29 cellular contexts compared by ENCODE assay signal in the genomic region with DNA sequence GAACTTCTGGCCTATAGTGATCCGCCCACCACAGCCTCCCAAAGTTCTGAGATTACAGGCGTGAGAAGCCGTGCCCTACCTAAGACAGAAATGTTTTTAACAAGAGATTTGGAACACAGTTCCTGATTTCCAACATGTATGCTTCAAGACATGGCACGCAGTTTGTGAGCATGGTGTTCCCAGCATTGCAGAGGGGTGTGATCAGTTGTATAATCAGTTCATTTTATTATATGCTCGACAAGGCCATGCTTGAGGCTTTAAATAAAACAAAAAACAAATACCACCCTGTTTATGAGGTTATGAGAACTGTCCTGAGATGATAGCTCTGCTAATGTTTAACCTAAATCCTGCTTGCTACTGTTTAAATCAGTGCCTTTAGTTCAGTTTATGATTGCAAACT.
"Had no signal": no experiment of that assay in that cellular context is flagged by ENCODE, and none has a peak within 500 bp of the region (broad histone marks: within the 10 kb centered on the region; RNA-seq: fewer than 3 reads in every experiment).

No MANE protein-coding gene starts in this region.

- H3K36me3 ChIP-seq: breast epithelium, ovary had no signal

- H3K4me1 Mint-ChIP-seq: nephron progenitor cell had no signal

- H3K27ac ChIP-seq: breast epithelium, left lung, ovary, sigmoid colon, stomach had no signal

- H3K27me3 ChIP-seq: breast epithelium, left lung, ovary, sigmoid colon, stomach, thyroid gland had no signal

- H3K4me1 ChIP-seq: breast epithelium, left lung, sigmoid colon, stomach had no signal

- DNase-seq: activated CD4-positive, alpha-beta T cell treated with anti-CD3 and anti-CD28 coated beads for 1 hour; activated CD8-positive, alpha-beta memory T cell treated with anti-CD3 and anti-CD28 coated beads, Interleukin-2, amount 10 ng/mL, durations not matched to agents 7 days and 5 days; activated CD8-positive, alpha-beta T cell treated with anti-CD3 and anti-CD28 coated beads, Interleukin-2, amount 10 ng/mL, durations not matched to agents 7 days and 5 days; activated gamma-delta T cell; activated naive CD4-positive, alpha-beta T cell treated with anti-CD3 and anti-CD28 coated beads, Interleukin-2, amount 50 U/mL, for 16 hours; central memory CD4-positive, alpha-beta T cell; dermis blood vessel endothelial cell; effector CD8-positive, alpha-beta T cell; kidney glomerular epithelial cell; left lung; mesendoderm; naive B cell; nephron progenitor cell; ovary; retina; sigmoid colon; stimulated activated CD4-positive, alpha-beta T cell treated with anti-CD3 and anti-CD28 coated beads, Interleukin-1b, Interleukin-23, amount 100 ng/mL, for 48 hours; stimulated activated CD4-positive, alpha-beta T cell treated with anti-CD3 and anti-CD28 coated beads, Interleukin-4, amount 100 ng/mL, for 4 hours; stimulated activated CD8-positive, alpha-beta memory T cell treated with anti-CD3 and anti-CD28 coated beads, Interleukin-4, amount 100 ng/mL, for 48 hours; stimulated activated naive B cell treated with anti-CD40 and anti-IgM and Interleukin-4, amounts not matched to agents 10 μg/mL and 1 μg/mL and 100 μg/mL, for 72 hours; stomach; T-helper 2 cell; thyroid gland had no signal

- H3K4me3 Mint-ChIP-seq: activated CD8-positive, alpha-beta memory T cell treated with anti-CD3 and anti-CD28 coated beads, Interleukin-2, amount 10 ng/mL, durations not matched to agents 7 days and 5 days; activated CD8-positive, alpha-beta T cell treated with anti-CD3 and anti-CD28 coated beads, Interleukin-2, amount 10 ng/mL, durations not matched to agents 7 days and 5 days; naive B cell; nephron progenitor cell; stimulated activated naive B cell treated with anti-CD40 and anti-IgM and Interleukin-4, amounts not matched to agents 10 μg/mL and 1 μg/mL and 100 μg/mL, for 72 hours; WTC11 had no signal

- H3K9me3 ChIP-seq: breast epithelium, left lung, ovary, sigmoid colon, stomach, thyroid gland had no signal

- H3K27ac Mint-ChIP-seq: activated CD8-positive, alpha-beta T cell treated with anti-CD3 and anti-CD28 coated beads, Interleukin-2, amount 10 ng/mL, durations not matched to agents 7 days and 5 days; WTC11 had no signal

- FAIRE-seq: frontal cortex had no signal

- H3K4me3 ChIP-seq: breast epithelium, left lung, lung, ovary, sigmoid colon, smooth muscle cell, stomach, thyroid gland had no signal

- H3K9me3 Mint-ChIP-seq: naive B cell; nephron progenitor cell; stimulated activated naive B cell treated with anti-CD40 and anti-IgM and Interleukin-4, amounts not matched to agents 10 μg/mL and 1 μg/mL and 100 μg/mL, for 72 hours; WTC11 had no signal

- ATAC-seq: activated CD8-positive, alpha-beta memory T cell treated with anti-CD3 and anti-CD28 coated beads, Interleukin-2, amount 10 ng/mL, durations not matched to agents 7 days and 5 days; activated CD8-positive, alpha-beta T cell treated with anti-CD3 and anti-CD28 coated beads, Interleukin-2, amount 10 ng/mL, durations not matched to agents 7 days and 5 days; left lung; stimulated activated naive B cell treated with anti-CD40 and anti-IgM and Interleukin-4, amounts not matched to agents 10 μg/mL and 1 μg/mL and 100 μg/mL, for 72 hours; WTC11 had no signal

- H3K27me3 Mint-ChIP-seq: activated CD8-positive, alpha-beta memory T cell treated with anti-CD3 and anti-CD28 coated beads, Interleukin-2, amount 10 ng/mL, durations not matched to agents 7 days and 5 days; naive B cell; progenitor cell of endocrine pancreas; stimulated activated naive B cell treated with anti-CD40 and anti-IgM and Interleukin-4, amounts not matched to agents 10 μg/mL and 1 μg/mL and 100 μg/mL, for 72 hours had no signal
